14 cellular contexts compared by ENCODE assay signal in the genomic region with DNA sequence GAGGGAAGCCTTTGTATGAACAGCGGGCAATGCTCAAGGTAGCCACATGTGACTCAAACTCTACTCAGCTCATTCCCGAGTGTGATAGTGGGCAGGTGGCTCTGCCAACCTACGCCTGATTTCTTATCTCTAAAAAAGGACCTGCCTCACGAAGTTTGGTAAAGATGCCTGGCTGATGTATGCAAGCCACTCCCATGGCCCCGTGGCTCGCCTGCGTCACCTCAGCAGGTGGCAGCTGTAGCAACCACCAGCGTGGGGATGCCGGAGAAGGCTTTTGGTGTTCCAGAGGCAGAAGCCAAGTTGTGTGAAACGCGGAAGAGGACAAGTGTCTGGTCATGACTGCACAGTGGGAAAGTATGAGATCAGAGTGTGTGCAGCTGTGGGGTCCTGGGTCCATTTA. TPM values are rescaled to one million over a fixed set of nuclear protein-coding genes. Genes with fewer than 3 reads are reported as not detected.
DNase-seq lines count a peak whose midpoint lies in the region; ATAC-seq, FAIRE-seq and TF ChIP-seq lines count a peak whose summit lies in the region.
"Had no signal": no experiment of that assay in that cellular context is flagged by ENCODE, and none has a peak within 500 bp of the region (broad histone marks: within the 10 kb centered on the region; RNA-seq: fewer than 3 reads in every experiment).

No MANE protein-coding gene starts in this region.

- H3K9me3 ChIP-seq in left ventricle myocardium inferior (replicated peaks) = no peaks in the 10 kb centered on the region
- H3K9me3 ChIP-seq in mesenchymal stem cell (ENCODE audit: control insufficient read depth, low read length) = no peaks in the 10 kb centered on the region
- no peaks in the 10 kb centered on the region for H3K9me3 ChIP-seq in thymus (ENCODE audit: control insufficient read depth)
- H3K9me3 ChIP-seq in testis = no peaks in the 10 kb centered on the region
- H3K9me3 ChIP-seq: prostate gland, vagina had no signal

- peaks cover 5% of the 10 kb centered on the region for H3K27me3 Mint-ChIP-seq in activated B cell treated with CpG ODN at 0.5 μM for 24 hours

- H3K27ac Mint-ChIP-seq in activated B cell treated with CpG ODN at 0.5 μM for 24 hours = peak overlapping the region; percentile 86

- H3K36me3 Mint-ChIP-seq in activated B cell treated with CpG ODN at 0.5 μM for 24 hours (ENCODE audit: low read depth) = no peaks in the 10 kb centered on the region

- H3K36me3 ChIP-seq in left ventricle myocardium inferior (no peaks in the 10 kb centered on the region), mesenchymal stem cell (ENCODE audit: control insufficient read depth in 1 of 2, insufficient read depth in 2 of 2, low read depth in 1 of 2, low read length in 2 of 2) (peaks cover 22 to 40% of the 10 kb centered on the region in 2 experiments), thymus (ENCODE audit: control insufficient read depth, insufficient read depth) (peaks cover 10% of the 10 kb centered on the region), testis (ENCODE audit: low read depth, missing control alignments) (no peaks in the 10 kb centered on the region)
- H3K36me3 ChIP-seq: prostate gland, vagina had no signal

- peaks cover 76% of the 10 kb centered on the region for H3K4me1 ChIP-seq in left ventricle myocardium inferior
- peaks cover 36% of the 10 kb centered on the region for H3K4me1 ChIP-seq in mesenchymal stem cell (ENCODE audit: control insufficient read depth, insufficient read depth, low read depth, low read length)
- H3K4me1 ChIP-seq in thymus (ENCODE audit: control insufficient read depth, insufficient read depth, low read length) = peaks cover 46% of the 10 kb centered on the region
- H3K4me1 ChIP-seq in testis = peaks cover 51% of the 10 kb centered on the region

- TF ChIP-seq CTCF in left ventricle myocardium inferior (IDR thresholded peaks at IDR 0.05; ENCODE audit: borderline replicate concordance) (no peak), activated B cell treated with CpG ODN at 0.5 μM for 24 hours (IDR thresholded peaks at IDR 0.05) (no peak), testis (IDR thresholded peaks at IDR 0.05) (no peak), D721Med (IDR thresholded peaks at IDR 0.05; ENCODE audit: insufficient read depth, missing control alignments) (no peak)

- ATAC-seq in activated B cell treated with CpG ODN at 0.5 μM for 24 hours (ENCODE audit: low read depth) = no peak

- H2AK5ac ChIP-seq in mesenchymal stem cell (ENCODE audit: low read length, severe bottlenecking) = no peak overlapping the region

- CTCF ChIA-PET in activated B cell treated with CpG ODN at 0.5 μM for 24 hours (lab: Charles Lee) = interaction anchor here (1.8 kb wide), 1 partner anchor 38 kb away, joined by 4 read pairs; no protein-coding TSS in a partner anchor

- H3K4me3 ChIP-seq in left ventricle myocardium inferior (no peak overlapping the region), mesenchymal stem cell (ENCODE audit: insufficient read depth in 1 of 2, low read depth in 1 of 2, low read length in 2 of 2) (no peak overlapping the region), thymus (ENCODE audit: low read length) (no peak overlapping the region), testis (no peak overlapping the region)
- H3K4me3 ChIP-seq: prostate gland, vagina had no signal

- POLR2A ChIA-PET in activated B cell treated with CpG ODN at 0.5 μM for 24 hours (lab: Charles Lee) = interaction anchor here (0.6 to 3.3 kb wide), 2 partner anchors 11 to 18 kb away, joined by 4 to 41 read pairs; a partner anchor contains a TSS

- no peak for TF ChIP-seq POLR2A in testis (IDR thresholded peaks at IDR 0.05)

- no peak overlapping the region for H3K4me3 Mint-ChIP-seq in activated B cell treated with CpG ODN at 0.5 μM for 24 hours

- H3K9me3 Mint-ChIP-seq in activated B cell treated with CpG ODN at 0.5 μM for 24 hours = no peaks in the 10 kb centered on the region

- no peak overlapping the region for H2BK15ac ChIP-seq in mesenchymal stem cell (ENCODE audit: low read depth, poor library complexity, severe bottlenecking)

- no peak overlapping the region for H2BK120ac ChIP-seq in mesenchymal stem cell (ENCODE audit: low read depth, low read length)

- no peak overlapping the region for H3K4me2 ChIP-seq in mesenchymal stem cell (ENCODE audit: low read length, poor library complexity, severe bottlenecking)

- DNase-seq in left ventricle myocardium inferior (no peak), cardiac septum (ENCODE audit: low spot score) (no peak), activated B cell treated with CpG ODN at 0.5 μM for 24 hours (no peak), mesenchymal stem cell (no peak), testis (no peak), pons (ENCODE audit: low spot score) (no peak), D721Med (ENCODE audit: insufficient read length, low spot score) (no peak)
- DNase-seq: islet precursor cell, NCI-H1105 had no signal

- H3K27ac ChIP-seq in left ventricle myocardium inferior (replicated peaks) (peak overlapping the region; percentile 76), mesenchymal stem cell (ENCODE audit: low read length, poor library complexity, severe bottlenecking) (no peak overlapping the region), thymus (ENCODE audit: low read depth) (peak overlapping the region; percentile 92), testis (no peak overlapping the region)
- H3K27ac ChIP-seq: HL-60 had no signal

- peaks cover 26% of the 10 kb centered on the region for H3K79me1 ChIP-seq in mesenchymal stem cell (replicated peaks; ENCODE audit: low read length, poor library complexity, severe bottlenecking)

- H3K27me3 ChIP-seq in left ventricle myocardium inferior (ENCODE audit: low read depth) (no peaks in the 10 kb centered on the region), mesenchymal stem cell (ENCODE audit: control insufficient read depth in 1 of 2, insufficient read depth in 1 of 2, low read length in 2 of 2) (no peaks in the 10 kb centered on the region), thymus (ENCODE audit: control insufficient read depth, insufficient read depth) (no peaks in the 10 kb centered on the region), testis (no peaks in the 10 kb centered on the region)
- H3K27me3 ChIP-seq: vagina had no signal

- H3K9ac ChIP-seq in mesenchymal stem cell (ENCODE audit: low read length) = no peak overlapping the region

- no peak overlapping the region for H4K8ac ChIP-seq in mesenchymal stem cell (ENCODE audit: low read length)

- FAIRE-seq in D721Med (lab: Jason Lieb, UNC) = no peak
- FAIRE-seq: bronchial epithelial cell had no signal

- H3K14ac ChIP-seq in mesenchymal stem cell (ENCODE audit: low read length in 2 of 2) = no peak overlapping the region

- peak overlapping the region; percentile 21 for H4K91ac ChIP-seq in mesenchymal stem cell (ENCODE audit: low read length)

- H2BK5ac ChIP-seq in mesenchymal stem cell (ENCODE audit: low read depth, low read length, poor library complexity, severe bottlenecking) = no peak overlapping the region

- H2AFZ ChIP-seq in mesenchymal stem cell (ENCODE audit: low read depth, low read length) = no peak overlapping the region

- H3K4me1 Mint-ChIP-seq in activated B cell treated with CpG ODN at 0.5 μM for 24 hours = peaks cover 43% of the 10 kb centered on the region

- peak overlapping the region in 1 of 2 experiments; percentile 35 for H3K18ac ChIP-seq in mesenchymal stem cell (ENCODE audit: low read depth in 1 of 2, low read length in 2 of 2)

- intact Hi-C loops in left ventricle myocardium inferior (cut with micrococcal nuclease) (no loop called here), cardiac septum (cut with DNase I) (no loop called here), activated B cell treated with CpG ODN at 0.5 μM for 24 hours (cut with micrococcal nuclease) (no loop called here), testis (cut with DNase I; ENCODE audit: low total_unique reads) (no loop called here)

- H2BK12ac ChIP-seq in mesenchymal stem cell (ENCODE audit: low read length in 2 of 2) = peak overlapping the region in 1 of 2 experiments; percentile 90

- no peak overlapping the region for H3K23ac ChIP-seq in mesenchymal stem cell (ENCODE audit: low read length in 2 of 2)

- peak overlapping the region in 1 of 2 experiments; percentile 64 for H3K4ac ChIP-seq in mesenchymal stem cell (ENCODE audit: low read depth in 1 of 2, low read length in 2 of 2)

- WGBS in mesenchymal stem cell = 96% methylated on average over 11 of the region's 11 CpGs
- WGBS in thymus = 13% methylated on average over 11 of the region's 11 CpGs
- 79 to 88% methylated on average over 11 of the region's 11 CpGs for WGBS in testis, 2 donors

RNA-seq across cellular contexts. Expression of a gene that starts 5.4 kb away (rescaled TPM):
- 25.7 TPM for total RNA-seq in left ventricle myocardium inferior
- total RNA-seq in cardiac septum = 25.8 TPM
- 10.9 and 13.4 TPM in 2 replicates for total RNA-seq in activated B cell treated with CpG ODN at 0.5 μM for 24 hours
- 1,185 TPM for polyA plus RNA-seq in mesenchymal stem cell (2013, experiment 1 of 2)
- 1,187 TPM for polyA plus RNA-seq in mesenchymal stem cell (2013, experiment 2 of 2)
- polyA plus RNA-seq in thymus = 11.2 TPM
- total RNA-seq in testis = 100 to 1,000 TPM in 1 of 2 donors, 10 to 100 TPM in 1; 73.5 to 123 TPM
- polyA plus RNA-seq in testis (ENCODE audit: insufficient read depth, low read depth, low replicate concordance) = 80.8 TPM

RNA-seq across cellular contexts. Expression of a gene that starts 16.7 kb away (rescaled TPM):
- total RNA-seq in left ventricle myocardium inferior (24.1 TPM), cardiac septum (34.0 TPM), activated B cell treated with CpG ODN at 0.5 μM for 24 hours (19.6 and 23.3 TPM in 2 replicates), testis (10 to 100 TPM; 24.5 to 39.8 TPM)
- polyA plus RNA-seq in mesenchymal stem cell (2013, experiment 1 of 2) = 262 TPM
- 260 TPM for polyA plus RNA-seq in mesenchymal stem cell (2013, experiment 2 of 2)
- polyA plus RNA-seq in thymus (4.4 TPM), testis (ENCODE audit: insufficient read depth, low read depth, low replicate concordance) (21.1 TPM)

RNA-seq across cellular contexts. Expression of a gene that starts 40.8 kb away (rescaled TPM):
- total RNA-seq in left ventricle myocardium inferior (5.8 TPM), cardiac septum (5.8 TPM), activated B cell treated with CpG ODN at 0.5 μM for 24 hours (23.9 and 25.4 TPM in 2 replicates), testis (10 to 100 TPM; 22.7 to 31.5 TPM)
- 10.6 TPM for polyA plus RNA-seq in mesenchymal stem cell (2013, experiment 1 of 2)
- 10.7 TPM for polyA plus RNA-seq in mesenchymal stem cell (2013, experiment 2 of 2)
- polyA plus RNA-seq in thymus (10.0 TPM), testis (ENCODE audit: insufficient read depth, low read depth, low replicate concordance) (27.3 TPM)

RNA-seq across cellular contexts. Expression of a gene that starts 41.1 kb away (rescaled TPM):
- 117 TPM for total RNA-seq in left ventricle myocardium inferior
- total RNA-seq in cardiac septum = 97.1 TPM
- 87.4 and 94.0 TPM in 2 replicates for total RNA-seq in activated B cell treated with CpG ODN at 0.5 μM for 24 hours
- polyA plus RNA-seq in mesenchymal stem cell (2013, experiment 1 of 2) = 175 TPM
- polyA plus RNA-seq in mesenchymal stem cell (2013, experiment 2 of 2) = 180 TPM
- 148 TPM for polyA plus RNA-seq in thymus
- total RNA-seq in testis = 10 to 100 TPM; 46.7 to 55.6 TPM
- polyA plus RNA-seq in testis (ENCODE audit: insufficient read depth, low read depth, low replicate concordance) = 162 TPM

RNA-seq across cellular contexts. Expression of a gene that starts 57.9 kb away (rescaled TPM):
- total RNA-seq in left ventricle myocardium inferior (65.5 TPM), cardiac septum (126 TPM), activated B cell treated with CpG ODN at 0.5 μM for 24 hours (121 and 135 TPM in 2 replicates), testis (10 to 100 TPM; 50.6 to 88.5 TPM)
- polyA plus RNA-seq in mesenchymal stem cell (2013, experiment 1 of 2) = 65.4 TPM
- polyA plus RNA-seq in mesenchymal stem cell (2013, experiment 2 of 2) = 66.5 TPM
- polyA plus RNA-seq in thymus (19.3 TPM), testis (ENCODE audit: insufficient read depth, low read depth, low replicate concordance) (20.5 TPM)

Comparison
In these comparisons a context has a peak if more than half of its experiments do, and no peak if none do; other contexts are left out.
1. H3K27ac ChIP-seq: peak in left ventricle myocardium inferior (single experiment) and thymus (single experiment); none in mesenchymal stem cell (single experiment) and testis (0 of 2).